ENCODE assay signal across 23 cellular contexts in the genomic region with DNA sequence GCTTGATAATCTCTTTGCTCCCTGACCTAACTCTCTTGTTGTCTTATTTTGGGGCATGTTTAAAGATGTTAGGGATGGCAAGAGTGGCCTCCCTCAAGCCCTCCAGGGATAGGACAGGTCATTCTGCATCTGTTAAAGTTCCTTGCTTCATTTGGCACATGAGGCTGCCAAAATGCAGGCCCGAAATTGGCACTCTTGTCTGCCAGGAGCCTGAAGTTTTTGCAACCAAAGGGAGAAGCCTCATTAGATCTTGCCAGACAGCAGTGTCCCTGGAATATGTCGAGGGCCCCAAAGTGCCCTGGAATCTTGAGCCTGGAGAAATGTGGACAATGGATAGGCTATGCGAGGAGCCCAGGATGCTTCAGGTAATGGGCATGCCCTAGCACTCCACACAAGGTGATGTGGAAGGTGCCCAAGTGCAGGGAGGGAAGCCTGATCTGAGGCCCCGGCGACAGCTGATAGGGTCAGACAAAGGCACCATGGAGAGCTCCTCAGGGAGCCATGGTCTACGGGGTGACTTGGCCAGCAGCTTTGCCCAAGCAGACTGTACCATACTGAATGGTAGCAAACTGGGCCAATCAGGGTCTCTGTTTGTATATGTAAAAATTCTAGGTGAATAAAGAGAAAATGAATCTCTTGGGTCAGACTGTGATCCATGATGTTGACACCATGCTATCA.
DNase-seq lines count a peak whose midpoint lies in the region; ATAC-seq, FAIRE-seq and TF ChIP-seq lines count a peak whose summit lies in the region.
"Had no signal": no experiment of that assay in that cellular context is flagged by ENCODE, and none has a peak within 500 bp of the region (broad histone marks: within the 10 kb centered on the region; RNA-seq: fewer than 3 reads in every experiment).

No MANE protein-coding gene starts in this region.

- intact Hi-C loops in K562 (cut with micrococcal nuclease) = no loop called here

- BruUV-seq in K562 (replicated peaks; lab: Mats Ljungman, UMichigan) = no TSS peak

- H3K27me3 ChIP-seq in K562 (ENCODE audit: control insufficient read depth in 2 of 2, insufficient read depth in 2 of 2, low read length in 2 of 2) = peaks cover 2 to 27% of the 10 kb centered on the region in 2 experiments; a peak in 4 of 5 replicates

- 0% methylated on average over 6 of the region's 6 CpGs for WGBS in K562 (ENCODE audit: insufficient coverage, low coverage, missing lambda C conversion rate)

- peaks cover 2% of the 10 kb centered on the region for H3K9me1 ChIP-seq in K562 (ENCODE audit: control insufficient read depth, insufficient read depth, low read length)

- H2AFZ ChIP-seq in K562 (ENCODE audit: low read depth, low read length) = no peak overlapping the region
- H2AFZ ChIP-seq: PC-9 had no signal

- no peak for TF ChIP-seq RAD21 in K562 (CRISPR knock-in tag; conservative IDR thresholded peaks at IDR 0.05 in 1 of 2, IDR thresholded peaks at IDR 0.05 in 1 of 2)

- in situ Hi-C loops in K562 (cut with MboI) (no loop called here), GM13976 (cut with MboI; ENCODE audit: low sequenced_read_pairs, unreplicated experiment) (no loop called here)

- no peak for TF ChIP-seq EP300 in K562 (IDR thresholded peaks at IDR 0.05; ENCODE audit: low read length)

- no peak overlapping the region for H3K4me2 ChIP-seq in K562 (ENCODE audit: insufficient read depth, low read length)
- H3K4me2 ChIP-seq: PC-9, SK-N-SH had no signal

- POLR2A ChIA-PET in K562 (lab: Yijun Ruan, JAX) = interaction anchor here (0.9 kb wide), 1 partner anchor 12 kb away, joined by 4 read pairs; no protein-coding TSS in a partner anchor

- H3K9me3 ChIP-seq in K562 (replicated peaks; ENCODE audit: control insufficient read depth, insufficient read depth, low read depth, low read length) = no peaks in the 10 kb centered on the region
- H3K9me3 ChIP-seq: Caco-2, SK-N-SH had no signal

- H3K4me3 ChIP-seq in NB4 (ENCODE audit: low read depth, low read length) (no peak overlapping the region), K562 (no peak overlapping the region)
- H3K4me3 ChIP-seq: PC-9 had no signal

- H4K20me1 ChIP-seq in K562 (replicated peaks; ENCODE audit: control insufficient read depth, insufficient read depth, low read length) = no peaks in the 10 kb centered on the region

- H3K36me3 ChIP-seq in K562 (ENCODE audit: control insufficient read depth, insufficient read depth, low read length) = no peaks in the 10 kb centered on the region

- FAIRE-seq in K562 (lab: Jason Lieb, UNC) = peak; percentile 46
- FAIRE-seq: A204.1, GM19239, H54 had no signal

- ATAC-seq in K562 (0 out of 3 replicates have a peak, but pooled peaks have one; percentile 37), HG03469 (IDR thresholded peaks at IDR 0.05; ENCODE audit: unreplicated experiment) (no peak)
- ATAC-seq: T-cell had no signal

- H3K4me1 ChIP-seq in K562 (replicated peaks in 1 of 2; ENCODE audit: control insufficient read depth in 2 of 2, insufficient read depth in 2 of 2, low read length in 2 of 2) = no peaks in the 10 kb centered on the region; a peak in 1 of 5 replicates
- H3K4me1 ChIP-seq: Caco-2 had no signal

- CTCF ChIA-PET in K562 (lab: Yijun Ruan, JAX; ENCODE audit: low intra/inter-chr PET ratio) = no interaction called here

- DNase-seq in ELF-1 (ENCODE audit: low read depth, low spot score) (peak; percentile 3), NB4 (ENCODE audit: low read depth) (peak; percentile 26), K562 (ENCODE audit: extremely low read depth in 1 of 4, low spot score in 3 of 4) (no peak), left kidney (ENCODE audit: low read depth, low spot score) (peak; percentile 52), superior temporal gyrus (ENCODE audit: extremely low spot score) (no peak), GM13976 (ENCODE audit: low spot score) (no peak)
- DNase-seq in activated CD4-positive, alpha-beta T cell treated with anti-CD3 and anti-CD28 coated beads, Interleukin-2, amount 50 U/mL, for 4 hours = no peak
- DNase-seq: Caco-2; CD4-positive, alpha-beta T cell; GF-D8; KBM-7; NCI-H1105 treated with DMSO at 0.1 percent for 48 hours; NCI-H1694; NCI-H2107; NCI-H2227 treated with DMSO at 0.1 percent for 48 hours; NCI-H524 treated with DMSO at 0.1 percent for 48 hours; PC-9; SK-N-SH; T-cell had no signal

- H3K79me2 ChIP-seq in K562 (ENCODE audit: control insufficient read depth, insufficient read depth, low read length) = no peaks in the 10 kb centered on the region

- no peak for TF ChIP-seq CTCF in NB4 (IDR thresholded peaks at IDR 0.05; ENCODE audit: low read depth, low read length)
- TF ChIP-seq CTCF in K562 (IDR thresholded peaks at IDR 0.05 in 2 of 3, conservative IDR thresholded peaks at IDR 0.05 in 1 of 3; ENCODE audit: insufficient read depth in 2 of 3, low read depth in 1 of 3, low read length in 3 of 3) = no peak
- TF ChIP-seq CTCF in GM13976 (IDR thresholded peaks at IDR 0.05; ENCODE audit: borderline replicate concordance, control extremely low read depth, extremely low read depth, insufficient read depth, missing control alignments) = no peak

- no peak overlapping the region for H3K9ac ChIP-seq in K562 (ENCODE audit: insufficient read depth in 1 of 2, low read depth in 2 of 2, low read length in 2 of 2)
- H3K9ac ChIP-seq: SK-N-SH had no signal

- no peak for TF ChIP-seq POLR2A in NB4 (IDR thresholded peaks at IDR 0.05; ENCODE audit: extremely low read depth, insufficient read length)
- TF ChIP-seq POLR2A in K562 (conservative IDR thresholded peaks at IDR 0.05) = no peak

- no peak overlapping the region for H3K27ac ChIP-seq in K562 (ENCODE audit: extremely low read depth, low read depth, low read length)
- H3K27ac ChIP-seq: PC-9 had no signal

TF ChIP-seq in K562, 482 proteins besides CTCF, POLR2A, EP300 and RAD21:
- TF ChIP-seq, protein P1, sequence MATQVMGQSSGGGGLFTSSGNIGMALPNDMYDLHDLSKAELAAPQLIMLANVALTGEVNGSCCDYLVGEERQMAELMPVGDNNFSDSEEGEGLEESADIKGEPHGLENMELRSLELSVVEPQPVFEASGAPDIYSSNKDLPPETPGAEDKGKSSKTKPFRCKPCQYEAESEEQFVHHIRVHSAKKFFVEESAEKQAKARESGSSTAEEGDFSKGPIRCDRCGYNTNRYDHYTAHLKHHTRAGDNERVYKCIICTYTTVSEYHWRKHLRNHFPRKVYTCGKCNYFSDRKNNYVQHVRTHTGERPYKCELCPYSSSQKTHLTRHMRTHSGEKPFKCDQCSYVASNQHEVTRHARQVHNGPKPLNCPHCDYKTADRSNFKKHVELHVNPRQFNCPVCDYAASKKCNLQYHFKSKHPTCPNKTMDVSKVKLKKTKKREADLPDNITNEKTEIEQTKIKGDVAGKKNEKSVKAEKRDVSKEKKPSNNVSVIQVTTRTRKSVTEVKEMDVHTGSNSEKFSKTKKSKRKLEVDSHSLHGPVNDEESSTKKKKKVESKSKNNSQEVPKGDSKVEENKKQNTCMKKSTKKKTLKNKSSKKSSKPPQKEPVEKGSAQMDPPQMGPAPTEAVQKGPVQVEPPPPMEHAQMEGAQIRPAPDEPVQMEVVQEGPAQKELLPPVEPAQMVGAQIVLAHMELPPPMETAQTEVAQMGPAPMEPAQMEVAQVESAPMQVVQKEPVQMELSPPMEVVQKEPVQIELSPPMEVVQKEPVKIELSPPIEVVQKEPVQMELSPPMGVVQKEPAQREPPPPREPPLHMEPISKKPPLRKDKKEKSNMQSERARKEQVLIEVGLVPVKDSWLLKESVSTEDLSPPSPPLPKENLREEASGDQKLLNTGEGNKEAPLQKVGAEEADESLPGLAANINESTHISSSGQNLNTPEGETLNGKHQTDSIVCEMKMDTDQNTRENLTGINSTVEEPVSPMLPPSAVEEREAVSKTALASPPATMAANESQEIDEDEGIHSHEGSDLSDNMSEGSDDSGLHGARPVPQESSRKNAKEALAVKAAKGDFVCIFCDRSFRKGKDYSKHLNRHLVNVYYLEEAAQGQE (CRISPR knock-in tag; IDR thresholded peaks at IDR 0.05; ENCODE audit: low read depth) = peak; percentile 87
- TF ChIP-seq MIER1 (IDR thresholded peaks at IDR 0.05; ENCODE audit: low read depth) = peak; percentile 82
- TF ChIP-seq, protein P2, sequence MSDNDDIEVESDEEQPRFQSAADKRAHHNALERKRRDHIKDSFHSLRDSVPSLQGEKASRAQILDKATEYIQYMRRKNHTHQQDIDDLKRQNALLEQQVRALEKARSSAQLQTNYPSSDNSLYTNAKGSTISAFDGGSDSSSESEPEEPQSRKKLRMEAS (CRISPR knock-in tag; IDR thresholded peaks at IDR 0.05) = no peak
- TF ChIP-seq, protein P3, sequence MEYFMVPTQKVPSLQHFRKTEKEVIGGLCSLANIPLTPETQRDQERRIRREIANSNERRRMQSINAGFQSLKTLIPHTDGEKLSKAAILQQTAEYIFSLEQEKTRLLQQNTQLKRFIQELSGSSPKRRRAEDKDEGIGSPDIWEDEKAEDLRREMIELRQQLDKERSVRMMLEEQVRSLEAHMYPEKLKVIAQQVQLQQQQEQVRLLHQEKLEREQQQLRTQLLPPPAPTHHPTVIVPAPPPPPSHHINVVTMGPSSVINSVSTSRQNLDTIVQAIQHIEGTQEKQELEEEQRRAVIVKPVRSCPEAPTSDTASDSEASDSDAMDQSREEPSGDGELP (CRISPR knock-in tag; IDR thresholded peaks at IDR 0.05; ENCODE audit: borderline replicate concordance) = 0 out of 2 replicates have a peak, but pooled peaks have one; percentile 19
- peak; percentile 90 for TF ChIP-seq EHMT2 (IDR thresholded peaks at IDR 0.05)

Comparison
In these comparisons a context has a peak if more than half of its experiments do, and no peak if none do; other contexts are left out.
1. DNase-seq: peak in ELF-1 (single experiment), NB4 (single experiment) and left kidney (single experiment); none in K562 (0 of 4), superior temporal gyrus (single experiment), GM13976 (single experiment) and activated CD4-positive, alpha-beta T cell treated with anti-CD3 and anti-CD28 coated beads, Interleukin-2, amount 50 U/mL, for 4 hours (0 of 2).